8 cellular contexts compared by ENCODE assay signal in the genomic region with DNA sequence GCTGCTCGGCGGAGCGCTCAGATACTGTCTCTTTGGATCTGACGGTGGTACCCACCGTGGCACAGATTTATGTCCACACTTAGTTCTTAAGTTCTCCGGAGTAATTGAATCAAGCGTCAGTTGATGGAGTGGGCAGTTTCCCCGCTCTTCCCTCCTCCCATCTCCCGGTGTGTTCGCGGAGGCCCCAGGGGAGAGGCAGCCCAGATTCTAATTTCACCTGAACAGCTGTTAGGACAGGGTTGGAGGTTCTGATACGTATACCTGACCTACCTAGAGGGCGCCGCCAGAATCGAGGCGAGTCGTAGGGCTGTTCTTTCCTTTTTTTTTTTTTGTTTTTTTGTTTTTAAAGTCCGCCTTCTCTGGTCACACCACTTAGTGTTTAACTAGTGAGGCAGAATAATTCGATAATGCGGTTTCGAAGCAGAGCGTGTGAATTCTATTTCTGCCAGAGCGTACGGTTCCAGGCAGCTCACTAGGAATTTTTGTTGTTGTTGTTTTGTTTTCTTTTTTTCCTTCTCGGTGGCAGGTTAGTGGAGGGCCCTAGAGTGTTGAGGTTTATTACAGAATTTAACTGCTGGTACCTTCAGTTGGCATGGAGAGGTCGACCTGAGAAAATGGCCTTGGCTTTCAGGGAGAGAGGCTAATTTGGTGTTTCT. TPM values are rescaled to one million over a fixed set of nuclear protein-coding genes. Genes with fewer than 3 reads are reported as not detected.
A peak's percentile ranks its signal among the peaks of the same experiment; 100 is the strongest.
DNase-seq lines count a peak whose midpoint lies in the region; ATAC-seq, FAIRE-seq and TF ChIP-seq lines count a peak whose summit lies in the region.

No MANE protein-coding gene starts in this region.

- peaks cover 2% of the 10 kb centered on the region for H3K36me3 Mint-ChIP-seq in activated B cell treated with CpG ODN at 0.5 μM for 24 hours (ENCODE audit: low read depth)

- ATAC-seq in HG03066 (IDR thresholded peaks at IDR 0.05; ENCODE audit: low read depth, unreplicated experiment) (peak; percentile 15), activated B cell treated with CpG ODN at 0.5 μM for 24 hours (ENCODE audit: low read depth) (peak; percentile 10)

- peaks cover 0 to 2% of the 10 kb centered on the region in 2 donors for H3K4me1 ChIP-seq in small intestine (ENCODE audit: control insufficient read depth in 2 of 2, insufficient read depth in 1 of 2, low read depth in 1 of 2, low read length in 1 of 2)

- peaks cover 44% of the 10 kb centered on the region for H3K27me3 Mint-ChIP-seq in activated B cell treated with CpG ODN at 0.5 μM for 24 hours

- peaks cover 0 to 6% of the 10 kb centered on the region in 2 donors for H3K27me3 ChIP-seq in small intestine (ENCODE audit: control insufficient read depth in 2 of 2, insufficient read depth in 2 of 2, low read length in 2 of 2)

- TF ChIP-seq CTCF in GM12864 (IDR thresholded peaks at IDR 0.05; ENCODE audit: low read depth, low read length, missing control alignments) (no peak), activated B cell treated with CpG ODN at 0.5 μM for 24 hours (IDR thresholded peaks at IDR 0.05) (no peak)

- H3K27ac ChIP-seq in small intestine (ENCODE audit: low read depth in 1 of 2, low read length in 1 of 2), result peak overlapping the region; percentile 53 to 85

- CTCF ChIA-PET in activated B cell treated with CpG ODN at 0.5 μM for 24 hours (lab: Charles Lee), result interaction anchor here (0.6 to 2.5 kb wide), 5 partner anchors 13 to 1006 kb away, joined by 3 to 8 read pairs (median 4); no protein-coding TSS in a partner anchor

- POLR2A ChIA-PET in activated B cell treated with CpG ODN at 0.5 μM for 24 hours (lab: Charles Lee), result interaction anchor here (0.8 to 1.3 kb wide), 3 partner anchors 15 to 388 kb away, joined by 3 to 4 read pairs (median 3); partner anchors contain the start of genes GNS and LEMD3

- WGBS in small intestine, 3 donors, result 1 to 6% (median 4%) methylated on average over 26 of the region's 26 CpGs

- FAIRE-seq in small intestine (lab: Jason Lieb, UNC), result no peak

- intact Hi-C loops in activated B cell treated with CpG ODN at 0.5 μM for 24 hours (cut with micrococcal nuclease), result loop anchor here (1.0 kb wide), 1 partner anchor 22 kb away; the partner anchor contains the start of gene GNS

- H3K4me1 Mint-ChIP-seq in activated B cell treated with CpG ODN at 0.5 μM for 24 hours, result peaks cover 23% of the 10 kb centered on the region

- H3K4me3 Mint-ChIP-seq in activated B cell treated with CpG ODN at 0.5 μM for 24 hours, result peak overlapping the region; percentile 89

- no peaks in the 10 kb centered on the region for H3K9me3 ChIP-seq in iPS-18c (ENCODE audit: control insufficient read depth, insufficient read depth, low read length)
- no peaks in the 10 kb centered on the region for H3K9me3 ChIP-seq in small intestine (ENCODE audit: control insufficient read depth, low read depth)

- H3K36me3 ChIP-seq in small intestine (ENCODE audit: control insufficient read depth in 2 of 2, insufficient read depth in 2 of 2, low read length in 2 of 2), result no peaks in the 10 kb centered on the region

- in situ Hi-C loops in ACHN (cut with HindIII; ENCODE audit: low pct_ligation_motif_present, low pct_unique_long_range_greater_than_20kb, low sequenced_read_pairs), result no loop called here

- peaks cover 8% of the 10 kb centered on the region for H3K9me3 Mint-ChIP-seq in activated B cell treated with CpG ODN at 0.5 μM for 24 hours

- peak overlapping the region; percentile 48 for H3K4me3 ChIP-seq in GM12864 (ENCODE audit: low read depth, low read length)
- H3K4me3 ChIP-seq in iPS-18c (ENCODE audit: insufficient read depth, low read depth, low read length), result peak overlapping the region; percentile 57
- peak overlapping the region; percentile 21 to 72 for H3K4me3 ChIP-seq in small intestine (ENCODE audit: low read depth in 1 of 2, low read length in 2 of 2)

- peak overlapping the region; percentile 37 for H3K27ac Mint-ChIP-seq in activated B cell treated with CpG ODN at 0.5 μM for 24 hours

- DNase-seq in GM12864 (ENCODE audit: low read depth), result no peak
- no peak for DNase-seq in activated B cell treated with CpG ODN at 0.5 μM for 24 hours
- peak; percentile 50 for DNase-seq in small intestine
- DNase-seq in KG1 (lab: John Stamatoyannopoulos, UW), result no peak
- DNase-seq in ACHN, result no peak
- DNase-seq in NK-92 (lab: John Stamatoyannopoulos, UW; ENCODE audit: unreplicated experiment), result no peak

RNA-seq across cellular contexts. Expression of gene GNS, which starts 22.3 kb away (rescaled TPM):
- 16.3 and 17.7 TPM in 2 replicates for total RNA-seq in activated B cell treated with CpG ODN at 0.5 μM for 24 hours
- polyA plus RNA-seq in small intestine, result 10 to 100 TPM in 1 of 3 donors, 1 to 10 TPM in 2; 8.3 to 38.2 (median 9.7) TPM

RNA-seq across cellular contexts. Expression of gene TBC1D30, which starts 42.9 kb away (rescaled TPM):
- total RNA-seq in activated B cell treated with CpG ODN at 0.5 μM for 24 hours, result 0.13 and 0.32 TPM in 2 replicates
- 1 to 10 TPM; 2.2 to 7.7 (median 4.7) TPM for polyA plus RNA-seq in small intestine
